In genomic region chr14:34527591-34527990, GRCh38 we compare ENCODE assay signal across 23 cellular contexts. TPM values are rescaled to one million over a fixed set of nuclear protein-coding genes. Genes with fewer than 3 reads are reported as not detected.
DNase-seq lines count a peak whose midpoint lies in the region; ATAC-seq and TF ChIP-seq lines count a peak whose summit lies in the region.
"Had no signal": no experiment of that assay in that cellular context is flagged by ENCODE, and none has a peak within 500 bp of the region (broad histone marks: within the 10 kb centered on the region; RNA-seq: fewer than 3 reads in every experiment).

No MANE protein-coding gene starts in this region.

- no peak overlapping the region for H3K27ac Mint-ChIP-seq in activated naive CD4-positive, alpha-beta T cell treated with anti-CD3 and anti-CD28 coated beads, Interleukin-2, amount 50 U/mL, for 72 hours
- peak overlapping the region; percentile 24 for H3K27ac Mint-ChIP-seq in activated CD8-positive, alpha-beta T cell treated with anti-CD3 and anti-CD28 coated beads for 36 hours

- H3K4me3 Mint-ChIP-seq in activated CD8-positive, alpha-beta T cell treated with anti-CD3 and anti-CD28 coated beads for 36 hours: no peak overlapping the region
- H3K4me3 Mint-ChIP-seq: CD4-positive, CD25-positive, alpha-beta regulatory T cell; CD8-positive, alpha-beta memory T cell had no signal

- H3K36me3 Mint-ChIP-seq in activated naive CD4-positive, alpha-beta T cell treated with anti-CD3 and anti-CD28 coated beads, Interleukin-2, amount 50 U/mL, for 72 hours: peaks cover 7 to 11% of the 10 kb centered on the region in 2 donors
- peaks cover 20% of the 10 kb centered on the region for H3K36me3 Mint-ChIP-seq in activated CD8-positive, alpha-beta T cell treated with anti-CD3 and anti-CD28 coated beads for 36 hours (ENCODE audit: low read depth)

- no peak overlapping the region for H3K4me3 ChIP-seq in Peyer's patch
- H3K4me3 ChIP-seq: GM12878, GM23248 had no signal

- H3K36me3 ChIP-seq in Peyer's patch: peaks cover 0 to 98% (median 0%) of the 10 kb centered on the region in 3 donors

- no peaks in the 10 kb centered on the region for H3K9me3 Mint-ChIP-seq in activated naive CD4-positive, alpha-beta T cell treated with anti-CD3 and anti-CD28 coated beads, Interleukin-2, amount 50 U/mL, for 72 hours
- no peaks in the 10 kb centered on the region for H3K9me3 Mint-ChIP-seq in activated CD8-positive, alpha-beta T cell treated with anti-CD3 and anti-CD28 coated beads for 36 hours
- H3K9me3 Mint-ChIP-seq: CD8-positive, alpha-beta memory T cell had no signal

- H3K4me1 ChIP-seq in Peyer's patch: no peaks in the 10 kb centered on the region
- H3K4me1 ChIP-seq: BE2C had no signal

- no peaks in the 10 kb centered on the region for H3K4me1 Mint-ChIP-seq in activated CD8-positive, alpha-beta T cell treated with anti-CD3 and anti-CD28 coated beads for 36 hours (ENCODE audit: low read depth)

- intact Hi-C loops in activated CD8-positive, alpha-beta T cell treated with anti-CD3 and anti-CD28 coated beads for 36 hours (cut with micrococcal nuclease): no loop called here

- H3K27ac ChIP-seq in Peyer's patch: no peak overlapping the region
- H3K27ac ChIP-seq: GM23248, HL-60 had no signal

- ATAC-seq in activated naive CD4-positive, alpha-beta T cell treated with anti-CD3 and anti-CD28 coated beads, Interleukin-2, amount 50 U/mL, for 72 hours: peak; percentile 26 to 32
- ATAC-seq in activated CD8-positive, alpha-beta T cell treated with anti-CD3 and anti-CD28 coated beads for 36 hours: no peak
- ATAC-seq in GM21576 (IDR thresholded peaks at IDR 0.05; ENCODE audit: unreplicated experiment): no peak
- ATAC-seq: GM12878 had no signal

- no peak for TF ChIP-seq CTCF in activated CD8-positive, alpha-beta T cell treated with anti-CD3 and anti-CD28 coated beads for 36 hours (IDR thresholded peaks at IDR 0.05)
- no peak for TF ChIP-seq CTCF in Peyer's patch (IDR thresholded peaks at IDR 0.05)

- CTCF ChIA-PET in activated CD8-positive, alpha-beta T cell treated with anti-CD3 and anti-CD28 coated beads for 36 hours (lab: Charles Lee): no interaction called here

- no peaks in the 10 kb centered on the region for H3K27me3 ChIP-seq in Peyer's patch
- H3K27me3 ChIP-seq: BE2C had no signal

- no peaks in the 10 kb centered on the region for H3K9me3 ChIP-seq in Peyer's patch
- H3K9me3 ChIP-seq: BE2C had no signal

- DNase-seq in activated naive CD4-positive, alpha-beta T cell treated with anti-CD3 and anti-CD28 coated beads, Interleukin-2, amount 50 U/mL, for 72 hours (ENCODE audit: low spot score in 2 of 2): no peak
- DNase-seq in activated naive CD4-positive, alpha-beta T cell treated with anti-CD3 and anti-CD28 coated beads, Interleukin-2, amount 50 U/mL, for 16 hours: no peak
- DNase-seq in SK-MEL-5 (ENCODE audit: low read depth, low spot score) (peak; percentile 33), foreskin melanocyte (peak; percentile 39), NCI-H1694 (lab: John Stamatoyannopoulos, UW) (no peak), Peyer's patch (no peak)
- no peak for DNase-seq in activated CD8-positive, alpha-beta T cell treated with anti-CD3 and anti-CD28 coated beads for 36 hours
- DNase-seq: ACHN; BE2C; C1 segment of cervical spinal cord; CD4-positive, CD25-positive, alpha-beta regulatory T cell; CD8-positive, alpha-beta memory T cell; COR-L47; DMS 273 treated with DMSO at 0.1 percent for 48 hours; DMS53; DND-41; EL; GM23248; HCEC 1CT; IMR-90 had no signal

- in situ Hi-C loops in SK-MEL-5 (cut with HindIII; ENCODE audit: low pct_unique_long_range_greater_than_20kb, low sequenced_read_pairs): no loop called here

- POLR2A ChIA-PET in activated CD8-positive, alpha-beta T cell treated with anti-CD3 and anti-CD28 coated beads for 36 hours (lab: Charles Lee): interaction anchor here (0.7 to 1.6 kb wide), 2 partner anchors 10 to 17 kb away, joined by 3 to 5 read pairs; no protein-coding TSS in a partner anchor

- TF ChIP-seq POLR2A in Peyer's patch (IDR thresholded peaks at IDR 0.05): no peak

- no peaks in the 10 kb centered on the region for H3K27me3 Mint-ChIP-seq in activated CD8-positive, alpha-beta T cell treated with anti-CD3 and anti-CD28 coated beads for 36 hours
- H3K27me3 Mint-ChIP-seq: CD4-positive, CD25-positive, alpha-beta regulatory T cell; CD8-positive, alpha-beta memory T cell had no signal

RNA-seq across cellular contexts. Expression of gene EAPP, which starts 11.9 kb away (rescaled TPM):
- 10 to 100 TPM; 37.5 to 37.7 TPM for total RNA-seq in activated naive CD4-positive, alpha-beta T cell treated with anti-CD3 and anti-CD28 coated beads, Interleukin-2, amount 50 U/mL, for 72 hours
- total RNA-seq in SK-MEL-5 (2014; rRNA removed; shearing (Covaris generic)): 61.9 and 69.4 TPM in 2 replicates
- 24.4 and 25.8 TPM in 2 replicates for polyA plus RNA-seq in SK-MEL-5 (2015; cell fraction: cytosol; rRNA removed)
- 7.2 and 9.9 TPM in 2 replicates for polyA plus RNA-seq in SK-MEL-5 (2015; cell fraction: nucleus; rRNA removed)
- 10 to 100 TPM; 29.9 to 32.0 TPM for total RNA-seq in activated CD8-positive, alpha-beta T cell treated with anti-CD3 and anti-CD28 coated beads for 36 hours
- 10 to 100 TPM; 27.2 to 52.0 (median 45.3) TPM for total RNA-seq in Peyer's patch

Comparison
In these comparisons a context has a peak if more than half of its experiments do, and no peak if none do; other contexts are left out.
1. ATAC-seq: peak in activated naive CD4-positive, alpha-beta T cell treated with anti-CD3 and anti-CD28 coated beads, Interleukin-2, amount 50 U/mL, for 72 hours (2 of 2); none in activated CD8-positive, alpha-beta T cell treated with anti-CD3 and anti-CD28 coated beads for 36 hours (single experiment) and GM21576 (single experiment).
2. DNase-seq: peak in SK-MEL-5 (single experiment) and foreskin melanocyte (single experiment); none in activated naive CD4-positive, alpha-beta T cell treated with anti-CD3 and anti-CD28 coated beads, Interleukin-2, amount 50 U/mL, for 72 hours (0 of 2), activated naive CD4-positive, alpha-beta T cell treated with anti-CD3 and anti-CD28 coated beads, Interleukin-2, amount 50 U/mL, for 16 hours (single experiment), activated CD8-positive, alpha-beta T cell treated with anti-CD3 and anti-CD28 coated beads for 36 hours (single experiment), NCI-H1694 (single experiment) and Peyer's patch (0 of 3).